37 cellular contexts compared by ENCODE assay signal in genomic region chr17:35406568-35406967, GRCh38. TPM values are rescaled to one million over a fixed set of nuclear protein-coding genes. Genes with fewer than 3 reads are reported as not detected.
"Had no signal": no experiment of that assay in that cellular context is flagged by ENCODE, and none has a peak within 500 bp of the region (broad histone marks: within the 10 kb centered on the region; RNA-seq: fewer than 3 reads in every experiment).

No MANE protein-coding gene starts in this region.

- DNase-seq: Karpas-422, Kasumi-1, MG63, MM.1S, MV-4-11, NCI-H1048, NCI-H1092, NCI-H1092 treated with DMSO at 0.1 percent for 48 hours, NCI-H1105, NCI-H1105 treated with DMSO at 0.1 percent for 48 hours, NCI-H1417, NCI-H1417 treated with DMSO at 0.1 percent for 48 hours, NCI-H1436, NCI-H1436 treated with DMSO at 0.1 percent for 48 hours, NCI-H146, NCI-H1694, NCI-H1694 treated with DMSO at 0.1 percent for 48 hours, NCI-H187, NCI-H187 treated with DMSO at 0.1 percent for 48 hours, NCI-H1930, NCI-H2029, NCI-H2029 treated with DMSO at 0.1 percent for 48 hours, NCI-H2081, NCI-H2081 treated with DMSO at 0.1 percent for 48 hours, NCI-H2171, NCI-H2171 treated with DMSO at 0.1 percent for 48 hours, NCI-H2227 treated with DMSO at 0.1 percent for 48 hours, NCI-H226, NCI-H345, NCI-H446, NCI-H446 treated with DMSO at 0.1 percent for 48 hours, NCI-H510A, NCI-H510A treated with DMSO at 0.1 percent for 48 hours, NCI-H524, NCI-H524 treated with DMSO at 0.1 percent for 48 hours had no signal

- H3K4me3 ChIP-seq: MG63 had no signal

- H3K9me3 ChIP-seq: MG63 had no signal

- H3K27me3 ChIP-seq: MG63 had no signal

RNA-seq across cellular contexts. Expression of gene SLFN12, which starts 25.7 kb away (rescaled TPM):
- total RNA-seq: NCI-H460 had no signal

RNA-seq across cellular contexts. Expression of gene SLFN11, which starts 33.1 kb away (rescaled TPM):
- total RNA-seq: MCF 10A had no signal
